ENCODE assay signal across 21 cellular contexts in the genomic region with DNA sequence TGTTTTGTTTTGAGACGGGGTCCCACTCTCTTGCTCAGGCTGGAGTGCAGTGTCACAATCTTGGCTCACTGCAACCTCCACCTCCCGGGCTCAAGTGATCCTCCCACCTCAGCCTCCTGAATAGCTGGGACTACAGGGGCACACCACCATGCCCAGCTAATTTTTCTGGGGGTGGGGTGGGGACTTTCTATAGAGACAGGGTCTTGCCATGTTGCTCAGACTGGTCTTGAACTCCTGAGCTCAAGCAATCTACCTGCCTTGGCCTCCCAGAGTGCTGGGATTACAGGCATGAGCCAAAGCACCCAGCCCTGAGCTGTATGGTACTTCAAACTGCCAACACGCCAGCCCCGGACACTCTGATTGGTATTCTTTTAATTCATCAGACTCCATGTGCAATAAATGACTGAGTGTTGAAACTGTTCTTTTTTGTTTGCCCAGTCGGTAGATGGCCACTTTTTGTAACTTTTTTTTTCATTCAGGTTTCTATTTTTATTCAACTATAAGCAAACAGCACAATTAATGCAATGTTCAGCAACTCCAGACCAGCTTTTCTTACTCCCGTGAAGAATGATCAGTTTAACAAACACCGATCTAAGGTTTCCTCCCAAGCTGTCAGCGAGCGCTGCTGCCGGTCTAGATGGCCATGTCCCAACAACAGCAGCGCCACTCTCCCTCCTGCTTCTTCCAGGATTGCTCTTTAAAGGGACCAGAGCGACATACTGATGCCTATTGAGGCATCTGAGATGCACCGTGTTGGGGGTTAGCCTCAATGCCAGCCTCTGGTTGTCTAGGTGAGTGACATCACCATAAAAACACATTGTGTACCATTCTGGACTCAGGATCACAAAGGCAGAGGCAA. TPM values are rescaled to one million over a fixed set of nuclear protein-coding genes. Genes with fewer than 3 reads are reported as not detected.
DNase-seq lines count a peak whose midpoint lies in the region; ATAC-seq and FAIRE-seq lines count a peak whose summit lies in the region.
"Had no signal": no experiment of that assay in that cellular context is flagged by ENCODE, and none has a peak within 500 bp of the region (broad histone marks: within the 10 kb centered on the region; RNA-seq: fewer than 3 reads in every experiment).

No MANE protein-coding gene starts in this region.

- intact Hi-C loops in left colon (cut with DNase I, micrococcal nuclease): no loop called here

- ATAC-seq in left colon: peak; percentile 31
- ATAC-seq: activated naive CD8-positive, alpha-beta T cell treated with anti-CD3 and anti-CD28 coated beads, Interleukin-2, amount 50 U/mL, for 24 hours; HCT116 had no signal

- H3K4me1 ChIP-seq in adipocyte (ENCODE audit: control insufficient read depth, insufficient read depth, low read length): no peaks in the 10 kb centered on the region

- H3K27ac ChIP-seq in substantia nigra (ENCODE audit: low read depth, low read length, poor library complexity, severe bottlenecking): no peak overlapping the region
- H3K27ac ChIP-seq: neutrophil, skin epidermis, tibial artery had no signal

- FAIRE-seq in urothelium cell line (lab: Jason Lieb, UNC): peak; percentile 52

- peak overlapping the region; percentile 23 for H3K4me3 ChIP-seq in adipocyte (ENCODE audit: low read length)
- H3K4me3 ChIP-seq: skin epidermis, tibial artery had no signal

- H3K9me3 ChIP-seq in adipocyte (ENCODE audit: control insufficient read depth, low read length): no peaks in the 10 kb centered on the region
- H3K9me3 ChIP-seq: neutrophil, SK-N-SH, tibial artery had no signal

- H3K27me3 ChIP-seq in adipocyte (replicated peaks; ENCODE audit: control insufficient read depth, insufficient read depth, low read length): no peaks in the 10 kb centered on the region
- H3K27me3 ChIP-seq: neutrophil had no signal

- peak; percentile 17 to 58 for DNase-seq in NCI-H524 (lab: John Stamatoyannopoulos, UW)
- no peak for DNase-seq in NCI-H524 treated with DMSO at 0.1 percent for 48 hours (lab: John Stamatoyannopoulos, UW)
- DNase-seq in adipocyte (ENCODE audit: low read depth): no peak
- no peak for DNase-seq in left colon
- DNase-seq in urothelium cell line (ENCODE audit: low spot score): no peak
- DNase-seq in glomerular visceral epithelial cell (ENCODE audit: extremely low spot score): no peak
- DNase-seq in substantia nigra (lab: John Stamatoyannopoulos, UW): no peak
- DNase-seq in NCI-H2227 treated with DMSO at 0.1 percent for 48 hours (lab: John Stamatoyannopoulos, UW): no peak
- DNase-seq: activated CD4-positive, alpha-beta T cell treated with anti-CD3 and anti-CD28 coated beads, Interleukin-2, amount 50 U/mL, for 48 hours; activated naive CD8-positive, alpha-beta T cell treated with anti-CD3 and anti-CD28 coated beads, Interleukin-2, amount 50 U/mL, for 24 hours; activated T-cell treated with anti-CD3 and anti-CD28 coated beads, Interleukin-2, amount 50 U/mL, for 72 hours; CD8-positive, alpha-beta memory T cell; GF-D8; immature natural killer cell; midbrain; NCI-H1092; SK-N-SH; tibial artery had no signal

- no peak overlapping the region for H3K9ac ChIP-seq in adipocyte (ENCODE audit: low read length)
- H3K9ac ChIP-seq: SK-N-SH had no signal

- peaks cover 26% of the 10 kb centered on the region for H3K36me3 ChIP-seq in adipocyte (ENCODE audit: control insufficient read depth, insufficient read depth, low read length, severe bottlenecking)

RNA-seq across cellular contexts. Expression of gene TGOLN2, which starts 12.5 kb away (rescaled TPM):
- 100 to 1,000 TPM; 186 to 193 TPM for total RNA-seq in left colon

RNA-seq across cellular contexts. Expression of gene RETSAT, which starts 14.1 kb away (rescaled TPM):
- 100 to 1,000 TPM; 245 to 291 TPM for total RNA-seq in left colon

RNA-seq across cellular contexts. Expression of gene ELMOD3, which starts 14.3 kb away (rescaled TPM):
- 10 to 100 TPM; 18.3 to 19.6 TPM for total RNA-seq in left colon

Comparison
In these comparisons a context has a peak if more than half of its experiments do, and no peak if none do; other contexts are left out.
1. DNase-seq: peak in NCI-H524 (2 of 2); none in NCI-H524 treated with DMSO at 0.1 percent for 48 hours (single experiment), adipocyte (single experiment), left colon (0 of 2), urothelium cell line (single experiment), glomerular visceral epithelial cell (single experiment), substantia nigra (0 of 49) and NCI-H2227 treated with DMSO at 0.1 percent for 48 hours (single experiment).